Comparison of ENCODE assay signal across 8 cellular contexts in genomic region chr14:20613094-20614037, GRCh38. TPM values are rescaled to one million over a fixed set of nuclear protein-coding genes. Genes with fewer than 3 reads are reported as not detected.
DNase-seq lines count a peak whose midpoint lies in the region; ATAC-seq and TF ChIP-seq lines count a peak whose summit lies in the region.

No MANE protein-coding gene starts in this region.

- no peaks in the 10 kb centered on the region for H3K9me3 ChIP-seq in colonic mucosa

- peak; percentile 61 for ATAC-seq in GM19035 (IDR thresholded peaks at IDR 0.05; ENCODE audit: unreplicated experiment)
- ATAC-seq in HG03378 (IDR thresholded peaks at IDR 0.05; ENCODE audit: unreplicated experiment), result peak; percentile 68
- peak; percentile 72 for ATAC-seq in left colon

- H3K27me3 ChIP-seq in colonic mucosa, result no peaks in the 10 kb centered on the region

- intact Hi-C loops in colonic mucosa (cut with DNase I), result loop anchor here (2.0 kb wide), 1 partner anchor 69 kb away; no protein-coding TSS in a partner anchor
- intact Hi-C loops in left colon (cut with DNase I, micrococcal nuclease), result loop anchor here (2.0 to 10.0 kb wide), 4 partner anchors 71 to 361 kb away; partner anchors contain the start of genes ANG (in 1 of the 2), PNP (in 1 of the 2) and RNASE4 (in 1 of the 2)

- H3K27ac ChIP-seq in colonic mucosa, result peak overlapping the region; percentile 75

- no peaks in the 10 kb centered on the region for H3K36me3 ChIP-seq in colonic mucosa

- H3K9ac ChIP-seq in colonic mucosa (ENCODE audit: low read depth in 2 of 2, low read length in 2 of 2), result peak overlapping the region; percentile 6 to 81

- DNase-seq in Ammon's horn (ENCODE audit: low spot score) (peak; percentile 88), NCI-H446 treated with DMSO at 0.1 percent for 48 hours (lab: John Stamatoyannopoulos, UW) (peak; percentile 96), colonic mucosa (peak; percentile 87), left colon (peak; percentile 76)
- DNase-seq in activated CD4-positive, alpha-beta T cell treated with anti-CD3 and anti-CD28 coated beads for 24 hours (ENCODE audit: low read depth in 2 of 2), result peak; percentile 73 to 78
- peak; percentile 73 to 88 for DNase-seq in stimulated activated CD4-positive, alpha-beta T cell treated with anti-CD3 and anti-CD28 coated beads, Interleukin-1b, Interleukin-23, amount 100 ng/mL, for 4 hours (ENCODE audit: low read depth in 2 of 2)

- TF ChIP-seq CTCF in colonic mucosa (IDR thresholded peaks at IDR 0.05), result peak; percentile 43

- peak overlapping the region; percentile 41 for H3K4me3 ChIP-seq in colonic mucosa

- no peaks in the 10 kb centered on the region for H3K4me1 ChIP-seq in colonic mucosa

RNA-seq across cellular contexts. Expression of gene RNASE12, which starts 22.2 kb away (rescaled TPM):
- total RNA-seq in colonic mucosa, result not detected
- not detected for total RNA-seq in left colon

RNA-seq across cellular contexts. Expression of gene RNASE11, which starts 25.6 kb away (rescaled TPM):
- total RNA-seq in colonic mucosa, result not detected
- not detected for total RNA-seq in left colon

RNA-seq across cellular contexts. Expression of gene OR6S1, which starts 28.1 kb away (rescaled TPM):
- not detected for total RNA-seq in colonic mucosa
- total RNA-seq in left colon, result not detected

RNA-seq across cellular contexts. Expression of gene RNASE9, which starts 52.5 kb away (rescaled TPM):
- total RNA-seq in colonic mucosa, result not detected
- not detected for total RNA-seq in left colon

Comparison
In these comparisons a context has a peak if more than half of its experiments do, and no peak if none do; other contexts are left out.
1. Peak in every context shown above with its lines: DNase-seq, ATAC-seq, H3K4me3 ChIP-seq and H3K27ac ChIP-seq.